In genomic region chr1:214116258-214116657, GRCh38 we compare ENCODE assay signal across 20 cellular contexts.
"Had no signal": no experiment of that assay in that cellular context is flagged by ENCODE, and none has a peak within 500 bp of the region (broad histone marks: within the 10 kb centered on the region; RNA-seq: fewer than 3 reads in every experiment).

No MANE protein-coding gene starts in this region.

- ATAC-seq: gastrocnemius medialis; left lobe of liver; naive thymus-derived CD4-positive, alpha-beta T cell; psoas muscle; sciatic nerve had no signal

- H3K4me3 Mint-ChIP-seq: naive thymus-derived CD4-positive, alpha-beta T cell had no signal

- H3K36me3 ChIP-seq: esophagus squamous epithelium, gastrocnemius medialis, neutrophil, thoracic aorta, transverse colon had no signal

- H3K27ac ChIP-seq: coronary artery, dorsolateral prefrontal cortex, esophagus squamous epithelium, gastrocnemius medialis, neutrophil, psoas muscle, stomach, thoracic aorta, transverse colon had no signal

- H3K27me3 ChIP-seq: esophagus squamous epithelium, gastrocnemius medialis, neutrophil, stomach, transverse colon had no signal

- H3K4me3 ChIP-seq: coronary artery, dorsolateral prefrontal cortex, esophagus squamous epithelium, gastrocnemius medialis, psoas muscle, stomach, thoracic aorta, transverse colon had no signal

- H3K4me1 ChIP-seq: esophagus squamous epithelium, gastrocnemius medialis, psoas muscle, stomach, transverse colon had no signal

- H3K9me3 ChIP-seq: gastrocnemius medialis had no signal

- DNase-seq: dorsolateral prefrontal cortex; effector memory CD4-positive, alpha-beta T cell; esophagus squamous epithelium; gastrocnemius medialis; glutamatergic neuron; islet precursor cell; mammary epithelial cell; naive thymus-derived CD4-positive, alpha-beta T cell; psoas muscle; stimulated activated CD4-positive, alpha-beta T cell treated with anti-CD3 and anti-CD28 coated beads, Interleukin-2, amount 100 ng/mL, for 24 hours; stimulated activated CD4-positive, alpha-beta T cell treated with anti-CD3 and anti-CD28 coated beads, Interleukin-4, amount 100 ng/mL, for 4 hours; stimulated activated naive CD4-positive, alpha-beta T cell; stomach; substantia nigra; transverse colon had no signal

- H3K27ac Mint-ChIP-seq: naive thymus-derived CD4-positive, alpha-beta T cell had no signal
